Comparison of ENCODE assay signal across 34 cellular contexts in genomic region chr14:100816286-100816949, GRCh38. TPM values are rescaled to one million over a fixed set of nuclear protein-coding genes. Genes with fewer than 3 reads are reported as not detected.
DNase-seq lines count a peak whose midpoint lies in the region; ATAC-seq and TF ChIP-seq lines count a peak whose summit lies in the region.
"Had no signal": no experiment of that assay in that cellular context is flagged by ENCODE, and none has a peak within 500 bp of the region (broad histone marks: within the 10 kb centered on the region; RNA-seq: fewer than 3 reads in every experiment).

No MANE protein-coding gene starts in this region.

- no peak overlapping the region for H2AFZ ChIP-seq in hepatocyte

- in situ Hi-C loops in gastrocnemius medialis (cut with MboI; ENCODE audit: low sequenced_read_pairs in 4 of 4), result no loop called here

- H3K27ac Mint-ChIP-seq in nephron, result peak overlapping the region; percentile 23 to 85 (median 71)
- H3K27ac Mint-ChIP-seq: activated CD8-positive, alpha-beta memory T cell treated with anti-CD3 and anti-CD28 coated beads, Interleukin-2, amount 10 ng/mL, durations not matched to agents 7 days and 5 days; activated naive CD4-positive, alpha-beta T cell treated with anti-CD3 and anti-CD28 coated beads, Interleukin-2, amount 10 ng/mL, durations not matched to agents 7 days and 5 days; activated T-cell treated with anti-CD3 and anti-CD28 coated beads, Interleukin-2, amount 50 U/mL, for 72 hours; B cell; effector memory CD8-positive, alpha-beta T cell; memory B cell; naive B cell; stimulated activated memory B cell treated with anti-CD40 and anti-IgM and Interleukin-4, amounts not matched to agents 10 μg/mL and 1 μg/mL and 100 μg/mL, for 72 hours had no signal

- no peak overlapping the region; the same call in 1 of the 2 replicates for H3K9ac ChIP-seq in BLaER1

- no peak for TF ChIP-seq CTCF in hepatocyte (IDR thresholded peaks at IDR 0.05; ENCODE audit: poor library complexity)
- no peak for TF ChIP-seq CTCF in nephron (IDR thresholded peaks at IDR 0.05; ENCODE audit: unreplicated experiment in 3 of 3)
- no peak for TF ChIP-seq CTCF in gastrocnemius medialis (IDR thresholded peaks at IDR 0.05 in 4 of 5, conservative IDR thresholded peaks at IDR 0.05 in 1 of 5)

- intact Hi-C loops in gastrocnemius medialis (cut with DNase I; ENCODE audit: low total_unique reads), result no loop called here

- H3K27me3 ChIP-seq in BLaER1, result no peaks in the 10 kb centered on the region
- H3K27me3 ChIP-seq in SJCRH30, result no peaks in the 10 kb centered on the region
- no peaks in the 10 kb centered on the region for H3K27me3 ChIP-seq in hepatocyte
- no peaks in the 10 kb centered on the region for H3K27me3 ChIP-seq in gastrocnemius medialis
- H3K27me3 ChIP-seq: cardiac muscle cell, pancreas, right atrium auricular region, upper lobe of left lung had no signal

- peak overlapping the region; percentile 65 for H3K4me2 ChIP-seq in BLaER1
- peak overlapping the region; percentile 11 for H3K4me2 ChIP-seq in hepatocyte
- H3K4me2 ChIP-seq: A549 had no signal

- no peaks in the 10 kb centered on the region for H3K36me3 ChIP-seq in BLaER1
- H3K36me3 ChIP-seq in SJCRH30, result no peaks in the 10 kb centered on the region
- no peaks in the 10 kb centered on the region for H3K36me3 ChIP-seq in hepatocyte (replicated peaks; ENCODE audit: insufficient read depth, low read depth)
- no peaks in the 10 kb centered on the region for H3K36me3 ChIP-seq in gastrocnemius medialis
- H3K36me3 ChIP-seq: cardiac muscle cell, esophagus muscularis mucosa, pancreas, right atrium auricular region, upper lobe of left lung, WERI-Rb-1 had no signal

- 82% methylated on average over 5 of the region's 5 CpGs for WGBS in hepatocyte (ENCODE audit: low lambda C conversion rate, missing lambda C conversion rate)

- H3K27me3 Mint-ChIP-seq in nephron (ENCODE audit: low read depth), result peaks cover 4% of the 10 kb centered on the region
- H3K27me3 Mint-ChIP-seq: activated CD8-positive, alpha-beta memory T cell treated with anti-CD3 and anti-CD28 coated beads, Interleukin-2, amount 10 ng/mL, durations not matched to agents 7 days and 5 days had no signal

- H3K4me1 Mint-ChIP-seq in nephron, result peaks cover 43% of the 10 kb centered on the region
- H3K4me1 Mint-ChIP-seq: activated CD8-positive, alpha-beta memory T cell treated with anti-CD3 and anti-CD28 coated beads, Interleukin-2, amount 10 ng/mL, durations not matched to agents 7 days and 5 days; activated naive CD4-positive, alpha-beta T cell treated with anti-CD3 and anti-CD28 coated beads, Interleukin-2, amount 10 ng/mL, durations not matched to agents 7 days and 5 days; B cell; memory B cell; naive B cell; stimulated activated memory B cell treated with anti-CD40 and anti-IgM and Interleukin-4, amounts not matched to agents 10 μg/mL and 1 μg/mL and 100 μg/mL, for 72 hours had no signal

- TF ChIP-seq POLR2A in gastrocnemius medialis (IDR thresholded peaks at IDR 0.05), result no peak

- H3K79me2 ChIP-seq in hepatocyte, result no peaks in the 10 kb centered on the region

- H3K9me3 Mint-ChIP-seq in nephron, result peaks cover 10% of the 10 kb centered on the region
- H3K9me3 Mint-ChIP-seq: activated naive CD4-positive, alpha-beta T cell treated with anti-CD3 and anti-CD28 coated beads, Interleukin-2, amount 10 ng/mL, durations not matched to agents 7 days and 5 days; effector memory CD8-positive, alpha-beta T cell; memory B cell had no signal

- H3K4me3 Mint-ChIP-seq in nephron, result no peak overlapping the region
- H3K4me3 Mint-ChIP-seq: activated CD8-positive, alpha-beta memory T cell treated with anti-CD3 and anti-CD28 coated beads, Interleukin-2, amount 10 ng/mL, durations not matched to agents 7 days and 5 days; activated naive CD4-positive, alpha-beta T cell treated with anti-CD3 and anti-CD28 coated beads, Interleukin-2, amount 10 ng/mL, durations not matched to agents 7 days and 5 days; activated T-cell treated with anti-CD3 and anti-CD28 coated beads, Interleukin-2, amount 50 U/mL, for 72 hours; B cell; effector memory CD8-positive, alpha-beta T cell; memory B cell; naive B cell; stimulated activated memory B cell treated with anti-CD40 and anti-IgM and Interleukin-4, amounts not matched to agents 10 μg/mL and 1 μg/mL and 100 μg/mL, for 72 hours had no signal

- ATAC-seq in gastrocnemius medialis, result no peak
- ATAC-seq: A549; activated CD8-positive, alpha-beta memory T cell treated with anti-CD3 and anti-CD28 coated beads, Interleukin-2, amount 10 ng/mL, durations not matched to agents 7 days and 5 days; activated T-cell treated with anti-CD3 and anti-CD28 coated beads, Interleukin-2, amount 50 U/mL, for 72 hours; effector memory CD8-positive, alpha-beta T cell; foreskin keratinocyte; left colon; pancreas; stimulated activated memory B cell treated with anti-CD40 and anti-IgM and Interleukin-4, amounts not matched to agents 10 μg/mL and 1 μg/mL and 100 μg/mL, for 72 hours had no signal

- peaks cover 28% of the 10 kb centered on the region for H3K4me1 ChIP-seq in BLaER1
- peaks cover 48% of the 10 kb centered on the region for H3K4me1 ChIP-seq in SJCRH30
- peaks cover 42% of the 10 kb centered on the region for H3K4me1 ChIP-seq in hepatocyte (ENCODE audit: insufficient read depth)
- no peaks in the 10 kb centered on the region for H3K4me1 ChIP-seq in gastrocnemius medialis
- H3K4me1 ChIP-seq: A549, esophagus muscularis mucosa, foreskin keratinocyte, pancreas, right atrium auricular region, upper lobe of left lung had no signal

- peaks cover 4% of the 10 kb centered on the region for H3K36me3 Mint-ChIP-seq in nephron (ENCODE audit: low read depth)
- H3K36me3 Mint-ChIP-seq: activated CD8-positive, alpha-beta memory T cell treated with anti-CD3 and anti-CD28 coated beads, Interleukin-2, amount 10 ng/mL, durations not matched to agents 7 days and 5 days; activated naive CD4-positive, alpha-beta T cell treated with anti-CD3 and anti-CD28 coated beads, Interleukin-2, amount 10 ng/mL, durations not matched to agents 7 days and 5 days; memory B cell; naive B cell; stimulated activated memory B cell treated with anti-CD40 and anti-IgM and Interleukin-4, amounts not matched to agents 10 μg/mL and 1 μg/mL and 100 μg/mL, for 72 hours had no signal

- H3K9me2 ChIP-seq in hepatocyte (replicated peaks; ENCODE audit: insufficient read depth), result no peaks in the 10 kb centered on the region

- H3K9me3 ChIP-seq in BLaER1, result peaks cover 26% of the 10 kb centered on the region
- H3K9me3 ChIP-seq in SJCRH30 (replicated peaks), result no peaks in the 10 kb centered on the region
- H3K9me3 ChIP-seq in hepatocyte (ENCODE audit: low read depth), result no peaks in the 10 kb centered on the region
- no peaks in the 10 kb centered on the region for H3K9me3 ChIP-seq in gastrocnemius medialis
- H3K9me3 ChIP-seq: pancreas had no signal

- H4K20me1 ChIP-seq in BLaER1 (no peaks in the 10 kb centered on the region), hepatocyte (ENCODE audit: insufficient read depth, poor library complexity, severe bottlenecking) (no peaks in the 10 kb centered on the region)

- H3K27ac ChIP-seq in BLaER1, result no peak overlapping the region
- H3K27ac ChIP-seq in SJCRH30, result peak overlapping the region; percentile 88
- peak overlapping the region; percentile 86 for H3K27ac ChIP-seq in hepatocyte
- H3K27ac ChIP-seq in gastrocnemius medialis, result no peak overlapping the region
- H3K27ac ChIP-seq: A549, cardiac muscle cell, coronary artery, esophagus muscularis mucosa, foreskin keratinocyte, pancreas, right atrium auricular region, upper lobe of left lung, WERI-Rb-1 had no signal

- H3K4me3 ChIP-seq in BLaER1, result no peak overlapping the region
- H3K4me3 ChIP-seq in SJCRH30, result no peak overlapping the region
- H3K4me3 ChIP-seq in hepatocyte, result no peak overlapping the region
- H3K4me3 ChIP-seq in gastrocnemius medialis, result no peak overlapping the region
- H3K4me3 ChIP-seq: A549, cardiac muscle cell, coronary artery, esophagus muscularis mucosa, pancreas, right atrium auricular region, upper lobe of left lung had no signal

- DNase-seq in SJCRH30 (no peak), hepatocyte (ENCODE audit: low spot score) (peak; percentile 50), NK-92 (lab: John Stamatoyannopoulos, UW; ENCODE audit: unreplicated experiment) (no peak), NOMO-1 (lab: John Stamatoyannopoulos, UW; ENCODE audit: unreplicated experiment in 2 of 2) (no peak), NCI-H524 treated with DMSO at 0.1 percent for 48 hours (lab: John Stamatoyannopoulos, UW) (no peak), gastrocnemius medialis (no peak)
- DNase-seq: activated CD8-positive, alpha-beta memory T cell treated with anti-CD3 and anti-CD28 coated beads, Interleukin-2, amount 10 ng/mL, durations not matched to agents 7 days and 5 days; activated naive CD4-positive, alpha-beta T cell treated with anti-CD3 and anti-CD28 coated beads, Interleukin-2, amount 10 ng/mL, durations not matched to agents 7 days and 5 days; activated T-cell treated with anti-CD3 and anti-CD28 coated beads, Interleukin-2, amount 50 U/mL, for 72 hours; effector memory CD8-positive, alpha-beta T cell; foreskin keratinocyte; GDM1; KG1; left colon; MM.1S; naive B cell; NCI-H2029; NCI-H226; NCI-H82; pancreas; stimulated activated CD4-positive, alpha-beta T cell treated with anti-CD3 and anti-CD28 coated beads, Interleukin-4, amount 100 ng/mL, for 4 hours; upper lobe of left lung; WERI-Rb-1 had no signal

RNA-seq across cellular contexts. Expression of gene MEG3, which starts 9.5 kb away (rescaled TPM):
- total RNA-seq in SJCRH30 (2014; rRNA removed; shearing (Covaris generic)), result 241 and 419 TPM in 2 replicates
- total RNA-seq in hepatocyte (not detected in 2 replicates), gastrocnemius medialis (10 to 100 TPM in 1 of 4 donors, 1 to 10 TPM in 3; 2.7 to 30.7 (median 5.2) TPM)
- 0.16 TPM in 1 of 2 replicates, not detected in the other for polyA plus RNA-seq in hepatocyte
- total RNA-seq: activated CD8-positive, alpha-beta memory T cell treated with anti-CD3 and anti-CD28 coated beads, Interleukin-2, amount 10 ng/mL, durations not matched to agents 7 days and 5 days; activated T-cell treated with anti-CD3 and anti-CD28 coated beads, Interleukin-2, amount 50 U/mL, for 72 hours; B cell; cardiac muscle cell; OCI-LY7 had no signal
- polyA plus RNA-seq: cardiac muscle cell had no signal

Comparison
In these comparisons a context has a peak if more than half of its experiments do, and no peak if none do; other contexts are left out.
1. H3K27ac ChIP-seq: peak in SJCRH30 (single experiment) and hepatocyte (single experiment); none in BLaER1 (single experiment) and gastrocnemius medialis (0 of 4).